ENCODE assay signal across 9 cellular contexts in the genomic region with DNA sequence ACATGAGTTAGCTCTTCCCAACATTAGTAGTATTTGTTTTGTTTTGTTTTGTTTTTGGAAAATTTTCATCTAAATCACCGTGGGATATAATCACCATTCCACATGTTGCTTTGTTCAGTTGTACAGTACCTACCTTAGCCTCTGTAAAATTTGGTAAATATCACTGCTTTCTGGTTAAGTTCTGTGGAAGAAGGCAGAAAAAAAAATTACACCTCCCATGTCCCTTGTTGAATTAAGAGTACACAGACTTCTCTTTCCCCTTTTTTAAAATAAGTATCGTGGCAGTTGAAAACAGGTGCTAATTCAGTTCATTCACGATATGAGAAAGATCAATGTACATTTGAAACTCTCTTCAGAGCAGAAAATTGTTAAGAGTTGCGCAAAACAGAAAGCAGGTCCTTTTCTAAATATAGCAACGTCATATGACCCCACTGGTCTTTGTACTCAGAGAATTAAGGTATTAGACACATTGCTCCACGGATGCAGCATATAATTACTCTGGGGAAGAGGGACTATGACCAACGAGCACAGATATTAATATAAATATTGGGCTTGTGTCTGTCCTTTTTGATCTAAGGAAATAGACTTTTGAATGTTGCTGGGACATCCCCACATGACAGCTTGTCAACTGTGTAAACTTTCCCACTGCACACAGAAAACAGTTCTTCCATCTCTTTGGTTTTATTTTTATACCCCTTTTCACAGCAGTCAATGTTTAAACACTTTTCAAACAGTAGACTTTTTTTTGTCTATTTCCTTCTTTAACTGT. TPM values are rescaled to one million over a fixed set of nuclear protein-coding genes. Genes with fewer than 3 reads are reported as not detected.
DNase-seq lines count a peak whose midpoint lies in the region; ATAC-seq and FAIRE-seq lines count a peak whose summit lies in the region.
"Had no signal": no experiment of that assay in that cellular context is flagged by ENCODE, and none has a peak within 500 bp of the region (broad histone marks: within the 10 kb centered on the region; RNA-seq: fewer than 3 reads in every experiment).

No MANE protein-coding gene starts in this region.

- no peaks in the 10 kb centered on the region for H3K9me3 Mint-ChIP-seq in activated naive CD8-positive, alpha-beta T cell treated with anti-CD3 and anti-CD28 coated beads for 36 hours
- no peaks in the 10 kb centered on the region for H3K9me3 Mint-ChIP-seq in naive B cell

- ATAC-seq in GM18508 (IDR thresholded peaks at IDR 0.05; ENCODE audit: insufficient read depth, unreplicated experiment) (peak; percentile 59), GM21529 (IDR thresholded peaks at IDR 0.05; ENCODE audit: unreplicated experiment) (peak; percentile 61), naive B cell (ENCODE audit: low read depth in 2 of 2) (peak; percentile 55)

- H3K4me3 Mint-ChIP-seq in activated naive CD8-positive, alpha-beta T cell treated with anti-CD3 and anti-CD28 coated beads for 36 hours, result peak overlapping the region; percentile 76
- H3K4me3 Mint-ChIP-seq in naive B cell, result peak overlapping the region; percentile 53 to 91 (median 75)

- peaks cover 46% of the 10 kb centered on the region for H3K4me1 Mint-ChIP-seq in activated naive CD8-positive, alpha-beta T cell treated with anti-CD3 and anti-CD28 coated beads for 36 hours
- peaks cover 28 to 52% (median 37%) of the 10 kb centered on the region in 3 donors for H3K4me1 Mint-ChIP-seq in naive B cell

- DNase-seq in HTR-8/SVneo (ENCODE audit: insufficient read length, low spot score) (no peak), naive B cell (no peak), NCI-H2196 (lab: John Stamatoyannopoulos, UW; ENCODE audit: unreplicated experiment) (no peak), dedifferentiated amniotic fluid mesenchymal stem cell (ENCODE audit: extremely low spot score) (no peak), glomerular visceral epithelial cell (ENCODE audit: extremely low spot score) (no peak)
- DNase-seq in activated naive CD8-positive, alpha-beta T cell treated with anti-CD3 and anti-CD28 coated beads for 36 hours, result no peak

- H3K27me3 Mint-ChIP-seq in activated naive CD8-positive, alpha-beta T cell treated with anti-CD3 and anti-CD28 coated beads for 36 hours, result no peaks in the 10 kb centered on the region
- no peaks in the 10 kb centered on the region for H3K27me3 Mint-ChIP-seq in naive B cell

- no peaks in the 10 kb centered on the region for H3K36me3 Mint-ChIP-seq in activated naive CD8-positive, alpha-beta T cell treated with anti-CD3 and anti-CD28 coated beads for 36 hours
- no peaks in the 10 kb centered on the region for H3K36me3 Mint-ChIP-seq in naive B cell

- peak overlapping the region; percentile 98 for H3K27ac Mint-ChIP-seq in activated naive CD8-positive, alpha-beta T cell treated with anti-CD3 and anti-CD28 coated beads for 36 hours
- peak overlapping the region; percentile 93 to 98 (median 94) for H3K27ac Mint-ChIP-seq in naive B cell

- FAIRE-seq in HTR-8/SVneo (lab: Jason Lieb, UNC), result peak; percentile 23
- FAIRE-seq: TTC549 had no signal

RNA-seq across cellular contexts. Expression of gene ZNF217, which starts 58.6 kb away (rescaled TPM):
- total RNA-seq in activated naive CD8-positive, alpha-beta T cell treated with anti-CD3 and anti-CD28 coated beads for 36 hours, result 10 to 100 TPM; 55.6 to 59.0 TPM
- 10 to 100 TPM in 5 of 6 donors, 1 to 10 TPM in 1; 8.8 to 31.0 (median 24.7) TPM for polyA plus RNA-seq in naive B cell (ENCODE audit: low read depth in 6 of 6)
